ENCODE assay signal across 21 cellular contexts in the genomic region with DNA sequence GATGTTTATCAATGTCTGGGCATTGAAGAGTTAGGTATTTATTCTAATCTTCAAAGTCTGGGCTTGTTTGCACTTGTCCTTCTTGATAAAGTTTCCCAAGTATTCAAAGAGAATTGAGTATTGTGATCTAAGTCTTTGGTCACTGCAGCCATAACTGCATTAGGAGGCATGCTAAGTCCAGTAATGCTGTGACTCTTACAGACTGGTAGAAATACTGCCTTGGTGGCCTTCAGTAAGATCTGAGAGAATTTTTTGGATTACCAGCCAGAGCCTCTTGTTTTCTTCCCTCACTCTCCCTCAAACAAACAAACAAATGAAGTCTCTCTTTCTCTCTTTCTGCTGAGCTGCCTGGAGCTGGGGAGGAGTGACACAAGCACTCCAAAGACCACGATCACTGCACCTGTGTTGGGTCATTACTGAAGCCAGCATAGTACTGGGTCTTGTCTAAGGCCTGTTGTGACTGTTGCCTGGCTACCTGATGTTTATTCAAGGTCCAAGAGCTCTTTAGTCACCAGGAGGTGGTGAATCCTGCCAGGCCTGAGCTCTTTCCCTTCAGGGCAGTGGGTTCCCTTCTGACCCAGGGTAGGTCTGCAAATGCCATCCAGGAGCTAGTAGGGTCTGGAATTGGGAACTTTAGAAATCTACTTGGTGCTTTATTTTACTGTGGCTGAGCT. TPM values are rescaled to one million over a fixed set of nuclear protein-coding genes. Genes with fewer than 3 reads are reported as not detected.
A peak's percentile ranks its signal among the peaks of the same experiment; 100 is the strongest.
DNase-seq lines count a peak whose midpoint lies in the region; ATAC-seq and TF ChIP-seq lines count a peak whose summit lies in the region.
"Had no signal": no experiment of that assay in that cellular context is flagged by ENCODE, and none has a peak within 500 bp of the region (broad histone marks: within the 10 kb centered on the region; RNA-seq: fewer than 3 reads in every experiment).

No MANE protein-coding gene starts in this region.

- no peaks in the 10 kb centered on the region for H3K9me2 ChIP-seq in hepatocyte (replicated peaks; ENCODE audit: insufficient read depth)

- whole genome bisulfite sequencing in hepatocyte (ENCODE audit: low lambda C conversion rate, missing lambda C conversion rate): 25% methylated on average over 1 of the region's 1 CpG

- no peaks in the 10 kb centered on the region for H3K4me1 Mint-ChIP-seq in activated naive CD8-positive, alpha-beta T cell treated with anti-CD3 and anti-CD28 coated beads, Interleukin-2, amount 50 U/mL, for 24 hours
- H3K4me1 Mint-ChIP-seq: activated CD4-positive, alpha-beta T cell treated with anti-CD3 and anti-CD28 coated beads, Interleukin-2, amount 10 ng/mL, durations not matched to agents 7 days and 5 days had no signal

- TF ChIP-seq CTCF in hepatocyte (IDR thresholded peaks at IDR 0.05; ENCODE audit: poor library complexity): no peak

- H3K9me3 ChIP-seq in HUES6 (ENCODE audit: control insufficient read depth, insufficient read depth, low read depth, low read length) (peaks cover 13% of the 10 kb centered on the region), hepatocyte (ENCODE audit: low read depth) (no peaks in the 10 kb centered on the region)
- H3K9me3 ChIP-seq: uterus had no signal

- peak overlapping the region; percentile 37 for H3K9ac ChIP-seq in HUES6 (ENCODE audit: low read length)

- peak overlapping the region; percentile 59; the same call in 1 of the 2 replicates for H3K27ac ChIP-seq in HUES6 (ENCODE audit: low read depth, low read length)
- peak overlapping the region; percentile 45 for H3K27ac ChIP-seq in hepatocyte
- H3K27ac ChIP-seq: uterus had no signal

- peaks cover 10% of the 10 kb centered on the region for H3K36me3 Mint-ChIP-seq in activated naive CD8-positive, alpha-beta T cell treated with anti-CD3 and anti-CD28 coated beads, Interleukin-2, amount 50 U/mL, for 24 hours (ENCODE audit: low read depth)

- H3K4me3 ChIP-seq in HUES6 (ENCODE audit: low read depth, low read length) (peak overlapping the region; percentile 19; the same call in 1 of the 2 replicates), hepatocyte (no peak overlapping the region)
- H3K4me3 ChIP-seq: lung, uterus had no signal

- H2AFZ ChIP-seq in hepatocyte: no peak overlapping the region

- H3K36me3 ChIP-seq in HUES6 (ENCODE audit: control insufficient read depth, insufficient read depth, low read length): 0 out of 2 replicates have a peak, but pooled peaks cover 4% of the 10 kb centered on the region
- no peaks in the 10 kb centered on the region for H3K36me3 ChIP-seq in hepatocyte (replicated peaks; ENCODE audit: insufficient read depth, low read depth)
- H3K36me3 ChIP-seq: uterus had no signal

- DNase-seq in COLO668 (lab: John Stamatoyannopoulos, UW; ENCODE audit: unreplicated experiment) (peak; percentile 78), NCI-H345 treated with DMSO at 0.1 percent for 48 hours (lab: John Stamatoyannopoulos, UW; ENCODE audit: unreplicated experiment) (peak; percentile 29), hepatocyte (ENCODE audit: low spot score) (peak; percentile 36), ACHN (no peak), GDM1 (lab: John Stamatoyannopoulos, UW) (no peak)
- DNase-seq in activated naive CD8-positive, alpha-beta T cell treated with anti-CD3 and anti-CD28 coated beads, Interleukin-2, amount 50 U/mL, for 24 hours: no peak
- DNase-seq: activated CD4-positive, alpha-beta T cell treated with anti-CD3 and anti-CD28 coated beads, Interleukin-2, amount 10 ng/mL, durations not matched to agents 7 days and 5 days; effector CD8-positive, alpha-beta T cell; HCEC 1CT; NCI-H1048; occipital lobe; OCI-M1; stimulated activated CD4-positive, alpha-beta T cell treated with anti-CD3 and anti-CD28 coated beads, Interleukin-15, amount 100 ng/mL, for 24 hours; uterus had no signal

- H3K27me3 ChIP-seq in HUES6 (ENCODE audit: control insufficient read depth, insufficient read depth, low read length) (no peaks in the 10 kb centered on the region), hepatocyte (no peaks in the 10 kb centered on the region)
- H3K27me3 ChIP-seq: uterus had no signal

- H3K4me3 Mint-ChIP-seq in activated naive CD8-positive, alpha-beta T cell treated with anti-CD3 and anti-CD28 coated beads, Interleukin-2, amount 50 U/mL, for 24 hours: no peak overlapping the region
- H3K4me3 Mint-ChIP-seq: activated CD4-positive, alpha-beta T cell treated with anti-CD3 and anti-CD28 coated beads, Interleukin-2, amount 10 ng/mL, durations not matched to agents 7 days and 5 days; activated T-helper 1 cell treated with anti-CD3 and anti-CD28 coated beads, Interleukin-12 subunit alpha, Interleukin-12 subunit beta, Interleukin-2, Interleukin-4 antibody, amounts not matched to agents 30 ng/mL and 10 ng/mL and 1 ng/mL, durations not matched to agents 14 hours and 24 hours and 36 hours; T-helper 1 cell treated with Interleukin-12 subunit alpha and Interleukin-12 subunit beta and Interleukin-4 antibody, amounts not matched to agents 30 μg/mL and 1 μg/mL, for 36 hours had no signal

- peaks cover 3% of the 10 kb centered on the region for H3K27me3 Mint-ChIP-seq in activated naive CD8-positive, alpha-beta T cell treated with anti-CD3 and anti-CD28 coated beads, Interleukin-2, amount 50 U/mL, for 24 hours

- no peak overlapping the region for H3K4me2 ChIP-seq in hepatocyte

- H3K4me1 ChIP-seq in HUES6 (ENCODE audit: control insufficient read depth, insufficient read depth, low read length) (peaks cover 15% of the 10 kb centered on the region), hepatocyte (ENCODE audit: insufficient read depth) (no peaks in the 10 kb centered on the region)
- H3K4me1 ChIP-seq: uterus had no signal

- peaks cover 35% of the 10 kb centered on the region for H3K9me3 Mint-ChIP-seq in activated naive CD8-positive, alpha-beta T cell treated with anti-CD3 and anti-CD28 coated beads, Interleukin-2, amount 50 U/mL, for 24 hours

- in situ Hi-C loops in ACHN (cut with HindIII; ENCODE audit: low pct_ligation_motif_present, low pct_unique_long_range_greater_than_20kb, low sequenced_read_pairs): no loop called here

- no peaks in the 10 kb centered on the region for H4K20me1 ChIP-seq in hepatocyte (ENCODE audit: insufficient read depth, poor library complexity, severe bottlenecking)

- no peaks in the 10 kb centered on the region for H3K79me2 ChIP-seq in hepatocyte

- no peak for ATAC-seq in activated naive CD8-positive, alpha-beta T cell treated with anti-CD3 and anti-CD28 coated beads, Interleukin-2, amount 50 U/mL, for 24 hours
- no peak for ATAC-seq in GM21390 (IDR thresholded peaks at IDR 0.05; ENCODE audit: unreplicated experiment)

- no peak overlapping the region for H3K27ac Mint-ChIP-seq in activated naive CD8-positive, alpha-beta T cell treated with anti-CD3 and anti-CD28 coated beads, Interleukin-2, amount 50 U/mL, for 24 hours
- H3K27ac Mint-ChIP-seq: activated CD4-positive, alpha-beta T cell treated with anti-CD3 and anti-CD28 coated beads, Interleukin-2, amount 10 ng/mL, durations not matched to agents 7 days and 5 days; activated T-helper 1 cell treated with anti-CD3 and anti-CD28 coated beads, Interleukin-12 subunit alpha, Interleukin-12 subunit beta, Interleukin-2, Interleukin-4 antibody, amounts not matched to agents 30 ng/mL and 10 ng/mL and 1 ng/mL, durations not matched to agents 14 hours and 24 hours and 36 hours; T-helper 1 cell treated with Interleukin-12 subunit alpha and Interleukin-12 subunit beta and Interleukin-4 antibody, amounts not matched to agents 30 μg/mL and 1 μg/mL, for 36 hours had no signal

RNA-seq across cellular contexts. Expression of a gene that starts 14.8 kb away (rescaled TPM):
- total RNA-seq in hepatocyte: 285 and 295 TPM in 2 replicates
- polyA plus RNA-seq in hepatocyte: 80.9 and 123 TPM in 2 replicates
- total RNA-seq: activated CD4-positive, alpha-beta T cell treated with anti-CD3 and anti-CD28 coated beads, Interleukin-2, amount 10 ng/mL, durations not matched to agents 7 days and 5 days; activated T-helper 1 cell treated with anti-CD3 and anti-CD28 coated beads, Interleukin-12 subunit alpha, Interleukin-12 subunit beta, Interleukin-2, Interleukin-4 antibody, amounts not matched to agents 30 ng/mL and 10 ng/mL and 1 ng/mL, durations not matched to agents 14 hours and 24 hours and 36 hours; Daoy; HT1080; occipital lobe; uterus had no signal

RNA-seq across cellular contexts. Expression of a gene that starts 48.4 kb away (rescaled TPM):
- 35.1 and 42.0 TPM in 2 replicates for total RNA-seq in hepatocyte
- polyA plus RNA-seq in hepatocyte: 151 and 179 TPM in 2 replicates
- total RNA-seq: activated CD4-positive, alpha-beta T cell treated with anti-CD3 and anti-CD28 coated beads, Interleukin-2, amount 10 ng/mL, durations not matched to agents 7 days and 5 days; activated T-helper 1 cell treated with anti-CD3 and anti-CD28 coated beads, Interleukin-12 subunit alpha, Interleukin-12 subunit beta, Interleukin-2, Interleukin-4 antibody, amounts not matched to agents 30 ng/mL and 10 ng/mL and 1 ng/mL, durations not matched to agents 14 hours and 24 hours and 36 hours; HT1080 had no signal

Comparison
In these comparisons a context has a peak if more than half of its experiments do, and no peak if none do; other contexts are left out.
1. DNase-seq: peak in COLO668 (single experiment), NCI-H345 treated with DMSO at 0.1 percent for 48 hours (single experiment) and hepatocyte (single experiment); none in ACHN (single experiment), GDM1 (single experiment) and activated naive CD8-positive, alpha-beta T cell treated with anti-CD3 and anti-CD28 coated beads, Interleukin-2, amount 50 U/mL, for 24 hours (single experiment).